19 cellular contexts compared by ENCODE assay signal in the genomic region with DNA sequence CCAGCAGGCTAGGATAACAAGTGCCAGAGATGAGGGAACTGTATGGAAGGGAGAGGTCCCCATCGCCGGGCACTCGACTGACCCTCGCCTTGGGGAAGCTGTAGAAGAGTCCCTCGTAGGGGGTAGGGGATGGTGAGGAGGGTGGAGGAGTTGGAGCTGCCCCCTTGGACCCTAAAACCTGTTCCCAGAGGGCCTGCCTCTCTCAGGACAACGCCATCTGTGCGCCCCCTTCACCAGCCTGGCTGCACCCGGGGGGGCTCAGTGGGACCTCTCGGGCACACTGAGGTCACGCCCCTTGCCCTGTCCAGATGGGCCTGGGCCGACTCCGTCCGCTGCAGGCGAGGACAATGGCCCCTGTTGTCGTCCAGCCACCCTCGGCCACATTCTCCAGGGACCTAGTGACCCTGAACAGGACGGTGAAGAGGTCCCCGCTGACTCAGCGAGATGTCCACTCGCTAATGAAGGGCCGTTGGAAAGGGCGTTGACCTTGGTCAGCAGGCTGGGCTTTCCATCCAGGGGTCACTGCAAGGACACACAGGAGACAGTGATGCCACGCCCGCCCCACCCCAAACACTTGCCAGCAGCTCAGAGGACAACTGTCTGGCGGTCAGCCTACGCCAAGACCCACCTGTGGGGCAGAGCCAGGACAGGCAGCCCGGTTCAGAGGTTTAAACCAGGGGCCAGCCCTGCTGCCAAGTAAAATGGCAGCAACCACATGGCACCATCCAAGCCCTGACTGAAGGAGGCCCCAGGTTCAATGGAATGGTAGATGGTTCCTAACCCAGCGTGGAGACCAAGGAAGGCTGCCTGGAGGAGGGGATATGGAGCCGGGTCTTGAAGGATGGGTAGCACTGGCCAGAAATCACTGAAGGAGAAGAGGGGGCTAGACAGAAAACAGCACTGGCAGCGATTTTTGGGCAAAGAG. TPM values are rescaled to one million over a fixed set of nuclear protein-coding genes. Genes with fewer than 3 reads are reported as not detected.
DNase-seq lines count a peak whose midpoint lies in the region; ATAC-seq and TF ChIP-seq lines count a peak whose summit lies in the region.
"Had no signal": no experiment of that assay in that cellular context is flagged by ENCODE, and none has a peak within 500 bp of the region (broad histone marks: within the 10 kb centered on the region; RNA-seq: fewer than 3 reads in every experiment).

No MANE protein-coding gene starts in this region.

- H4K20me1 ChIP-seq in H9 (ENCODE audit: control insufficient read depth, insufficient read depth, insufficient read length) = no peaks in the 10 kb centered on the region

- no peak overlapping the region for H3K56ac ChIP-seq in H9 (ENCODE audit: insufficient read length, low read depth, low read length)

- ATAC-seq in sciatic nerve (no peak), HG03342 (IDR thresholded peaks at IDR 0.05; ENCODE audit: unreplicated experiment) (no peak), HG03439 (IDR thresholded peaks at IDR 0.05; ENCODE audit: unreplicated experiment) (no peak), HG03520 (IDR thresholded peaks at IDR 0.05; ENCODE audit: unreplicated experiment) (no peak)
- ATAC-seq: activated naive CD8-positive, alpha-beta T cell treated with anti-CD3 and anti-CD28 coated beads, Interleukin-2, amount 50 U/mL, for 24 hours; naive thymus-derived CD4-positive, alpha-beta T cell; psoas muscle; stimulated activated memory B cell treated with anti-CD40 and anti-IgM and Interleukin-4, amounts not matched to agents 10 μg/mL and 1 μg/mL and 100 μg/mL, for 72 hours had no signal

- peak; percentile 7 for DNase-seq in AG20443 (ENCODE audit: low spot score)
- DNase-seq in H9 = peak; percentile 24
- DNase-seq in islet precursor cell = peak; percentile 42
- peak; percentile 33 for DNase-seq in sciatic nerve (ENCODE audit: low spot score)
- DNase-seq in activated naive CD4-positive, alpha-beta T cell treated with anti-CD3 and anti-CD28 coated beads, Interleukin-2, amount 10 ng/mL, durations not matched to agents 7 days and 5 days = no peak
- DNase-seq: activated CD4-positive, alpha-beta T cell treated with anti-CD3 and anti-CD28 coated beads, Interleukin-2, amount 50 U/mL, for 4 hours; activated naive CD8-positive, alpha-beta T cell treated with anti-CD3 and anti-CD28 coated beads, Interleukin-2, amount 50 U/mL, for 24 hours; IMR-90; mammary epithelial cell; NCI-H2029 treated with DMSO at 0.1 percent for 48 hours; NCI-H510A treated with DMSO at 0.1 percent for 48 hours; SHP77; trophoblast cell had no signal

- H3K79me2 ChIP-seq in H9 (ENCODE audit: insufficient read depth, low read length) = no peaks in the 10 kb centered on the region

- H2BK20ac ChIP-seq in H9 (ENCODE audit: low read depth, low read length, poor library complexity, severe bottlenecking) = no peak overlapping the region

- no peak overlapping the region for H3K4ac ChIP-seq in H9 (ENCODE audit: low read depth, low read length)

- no peak overlapping the region for H3K23ac ChIP-seq in H9 (ENCODE audit: insufficient read length, low read depth, low read length)

- H2BK15ac ChIP-seq in H9 (ENCODE audit: low read depth, low read length) = no peak overlapping the region

- no peaks in the 10 kb centered on the region for H3K23me2 ChIP-seq in H9 (ENCODE audit: insufficient read length, low read depth, low read length, poor library complexity, severe bottlenecking)

- no peak overlapping the region for H3K9ac ChIP-seq in H9 (ENCODE audit: extremely low read depth, insufficient read length, low read length)

- H3K9me3 Mint-ChIP-seq in H9 = no peaks in the 10 kb centered on the region
- no peaks in the 10 kb centered on the region for H3K9me3 Mint-ChIP-seq in activated naive CD4-positive, alpha-beta T cell treated with anti-CD3 and anti-CD28 coated beads, Interleukin-2, amount 10 ng/mL, durations not matched to agents 7 days and 5 days
- H3K9me3 Mint-ChIP-seq: activated naive CD8-positive, alpha-beta T cell treated with anti-CD3 and anti-CD28 coated beads, Interleukin-2, amount 50 U/mL, for 24 hours; stimulated activated memory B cell treated with anti-CD40 and anti-IgM and Interleukin-4, amounts not matched to agents 10 μg/mL and 1 μg/mL and 100 μg/mL, for 72 hours had no signal

- H3K27ac Mint-ChIP-seq in H9 = no peak overlapping the region; a peak in 2 of 7 replicates
- H3K27ac Mint-ChIP-seq in activated naive CD4-positive, alpha-beta T cell treated with anti-CD3 and anti-CD28 coated beads, Interleukin-2, amount 10 ng/mL, durations not matched to agents 7 days and 5 days = no peak overlapping the region
- H3K27ac Mint-ChIP-seq: activated naive CD8-positive, alpha-beta T cell treated with anti-CD3 and anti-CD28 coated beads, Interleukin-2, amount 50 U/mL, for 24 hours; naive thymus-derived CD4-positive, alpha-beta T cell; stimulated activated memory B cell treated with anti-CD40 and anti-IgM and Interleukin-4, amounts not matched to agents 10 μg/mL and 1 μg/mL and 100 μg/mL, for 72 hours had no signal

- no peak overlapping the region for H2AK5ac ChIP-seq in H9 (ENCODE audit: insufficient read length, low read length)

- no peak overlapping the region for H3K4me3 Mint-ChIP-seq in H9
- no peak overlapping the region for H3K4me3 Mint-ChIP-seq in activated naive CD4-positive, alpha-beta T cell treated with anti-CD3 and anti-CD28 coated beads, Interleukin-2, amount 10 ng/mL, durations not matched to agents 7 days and 5 days
- H3K4me3 Mint-ChIP-seq: activated naive CD8-positive, alpha-beta T cell treated with anti-CD3 and anti-CD28 coated beads, Interleukin-2, amount 50 U/mL, for 24 hours; naive thymus-derived CD4-positive, alpha-beta T cell; stimulated activated memory B cell treated with anti-CD40 and anti-IgM and Interleukin-4, amounts not matched to agents 10 μg/mL and 1 μg/mL and 100 μg/mL, for 72 hours had no signal

- no peak overlapping the region for H3K27ac ChIP-seq in H9 (ENCODE audit: insufficient read length, low read depth, low read length)
- H3K27ac ChIP-seq: psoas muscle had no signal

- intact Hi-C loops in sciatic nerve (cut with DNase I) = no loop called here

- H2BK12ac ChIP-seq in H9 (ENCODE audit: insufficient read length, low read depth, low read length) = no peak overlapping the region

- H2BK5ac ChIP-seq in H9 (ENCODE audit: insufficient read length, low read length) = no peak overlapping the region

- H3K4me1 Mint-ChIP-seq in H9 = peaks cover 0 to 3% of the 10 kb centered on the region in 2 experiments; a peak in 1 of 4 replicates
- H3K4me1 Mint-ChIP-seq in activated naive CD4-positive, alpha-beta T cell treated with anti-CD3 and anti-CD28 coated beads, Interleukin-2, amount 10 ng/mL, durations not matched to agents 7 days and 5 days = no peaks in the 10 kb centered on the region
- H3K4me1 Mint-ChIP-seq: activated naive CD8-positive, alpha-beta T cell treated with anti-CD3 and anti-CD28 coated beads, Interleukin-2, amount 50 U/mL, for 24 hours; naive thymus-derived CD4-positive, alpha-beta T cell; stimulated activated memory B cell treated with anti-CD40 and anti-IgM and Interleukin-4, amounts not matched to agents 10 μg/mL and 1 μg/mL and 100 μg/mL, for 72 hours had no signal

- H2AFZ ChIP-seq in H9 (ENCODE audit: low read length) = no peak overlapping the region

- H3K79me1 ChIP-seq in H9 (ENCODE audit: insufficient read depth, low read depth, low read length, poor library complexity, severe bottlenecking) = no peaks in the 10 kb centered on the region

- no peak overlapping the region for H4K5ac ChIP-seq in H9 (ENCODE audit: insufficient read length, low read depth, low read length)

- no peak overlapping the region for H4K8ac ChIP-seq in H9 (replicated peaks; ENCODE audit: insufficient read length, low read depth, low read length)

- TF ChIP-seq CTCF in H9 (conservative IDR thresholded peaks at IDR 0.05) = no peak

- no peak overlapping the region; the same call in 1 of the 2 replicates for H3K14ac ChIP-seq in H9 (ENCODE audit: insufficient read depth, low read length)

- CTCF ChIA-PET in activated naive CD4-positive, alpha-beta T cell treated with anti-CD3 and anti-CD28 coated beads, Interleukin-2, amount 10 ng/mL, durations not matched to agents 7 days and 5 days (lab: Charles Lee) = no interaction called here

- no peaks in the 10 kb centered on the region for H3K9me3 ChIP-seq in H9 (ENCODE audit: control insufficient read depth, low read depth, low read length)
- H3K9me3 ChIP-seq: psoas muscle had no signal

- H3K4me2 ChIP-seq in H9 (ENCODE audit: insufficient read depth, insufficient read length, low read length) = no peak overlapping the region

- H3T11ph ChIP-seq in H9 (ENCODE audit: low read length) = no peak overlapping the region

- no peaks in the 10 kb centered on the region for H3K36me3 Mint-ChIP-seq in H9 (ENCODE audit: insufficient read depth in 1 of 3, low read depth in 3 of 3)
- no peaks in the 10 kb centered on the region for H3K36me3 Mint-ChIP-seq in activated naive CD4-positive, alpha-beta T cell treated with anti-CD3 and anti-CD28 coated beads, Interleukin-2, amount 10 ng/mL, durations not matched to agents 7 days and 5 days
- H3K36me3 Mint-ChIP-seq: naive thymus-derived CD4-positive, alpha-beta T cell; stimulated activated memory B cell treated with anti-CD40 and anti-IgM and Interleukin-4, amounts not matched to agents 10 μg/mL and 1 μg/mL and 100 μg/mL, for 72 hours had no signal

- no peak overlapping the region for H2BK120ac ChIP-seq in H9 (ENCODE audit: low read depth, low read length, poor library complexity, severe bottlenecking)

- H3K27me3 Mint-ChIP-seq in H9 (ENCODE audit: low read depth) = peaks cover 32% of the 10 kb centered on the region
- H3K27me3 Mint-ChIP-seq in activated naive CD4-positive, alpha-beta T cell treated with anti-CD3 and anti-CD28 coated beads, Interleukin-2, amount 10 ng/mL, durations not matched to agents 7 days and 5 days = peaks cover 3% of the 10 kb centered on the region

- no peaks in the 10 kb centered on the region for H3K4me1 ChIP-seq in H9 (ENCODE audit: insufficient read depth, low read length)
- H3K4me1 ChIP-seq: psoas muscle had no signal

- no peaks in the 10 kb centered on the region for H3K27me3 ChIP-seq in H9 (ENCODE audit: insufficient read depth, low read length)

- WGBS in H9 (ENCODE audit: extremely low coverage, insufficient read length, low lambda C conversion rate) = no CpG with 5 or more reads among the region's 30 CpGs

- no peak overlapping the region for H4K91ac ChIP-seq in H9 (ENCODE audit: insufficient read length, low read depth, low read length)

- H3K18ac ChIP-seq in H9 (ENCODE audit: insufficient read length, low read depth, low read length) = no peak overlapping the region

RNA-seq across cellular contexts. Expression of a gene that starts 51.2 kb away (rescaled TPM):
- total RNA-seq in H9 (2021) (0.26 and 0.31 TPM in 2 replicates), sciatic nerve (not detected)
- total RNA-seq: IMR-90; mammary epithelial cell; naive thymus-derived CD4-positive, alpha-beta T cell; psoas muscle had no signal
